In the genomic region with DNA sequence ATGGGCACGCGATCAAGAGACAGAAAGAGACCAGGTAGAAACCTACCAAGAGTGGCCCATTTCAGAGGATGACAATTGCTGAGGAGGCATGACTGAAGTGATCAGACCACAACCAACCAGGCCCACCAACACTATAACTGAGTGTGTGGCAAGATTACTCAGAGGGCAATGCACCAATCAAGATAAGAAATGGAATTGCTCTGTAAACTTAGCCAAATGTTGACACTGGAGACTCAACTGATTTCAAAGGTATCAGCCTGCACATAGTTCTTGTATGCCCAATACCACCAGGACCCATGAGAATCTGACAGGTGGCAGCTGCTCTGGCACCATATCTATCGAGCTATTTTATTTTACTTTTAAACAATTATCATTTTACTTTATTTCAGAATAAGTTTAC, we compare ENCODE assay signal across 20 cellular contexts.
"Had no signal": no experiment of that assay in that cellular context is flagged by ENCODE, and none has a peak within 500 bp of the region (broad histone marks: within the 10 kb centered on the region; RNA-seq: fewer than 3 reads in every experiment).

No MANE protein-coding gene starts in this region.

- H3K36me3 ChIP-seq: thyroid gland, WERI-Rb-1 had no signal

- H3K4me3 ChIP-seq: hepatocyte, lung, right atrium auricular region, thyroid gland had no signal

- H3K27ac ChIP-seq: foreskin keratinocyte, hepatocyte, right atrium auricular region, thyroid gland, WERI-Rb-1 had no signal

- H3K9me3 ChIP-seq: right atrium auricular region, thyroid gland had no signal

- H3K27me3 Mint-ChIP-seq: activated naive CD8-positive, alpha-beta T cell had no signal

- H3K27ac Mint-ChIP-seq: activated naive CD8-positive, alpha-beta T cell; mesothelial cell of epicardium; nephron progenitor cell had no signal

- H3K4me1 ChIP-seq: foreskin keratinocyte, thyroid gland had no signal

- ATAC-seq: foreskin keratinocyte, left cardiac atrium had no signal

- H3K27me3 ChIP-seq: foreskin keratinocyte, hepatocyte, right atrium auricular region, thyroid gland had no signal

- H3K9me3 Mint-ChIP-seq: mesothelial cell of epicardium, nephron progenitor cell had no signal

- DNase-seq: activated CD4-positive, alpha-beta T cell treated with anti-CD3 and anti-CD28 coated beads for 48 hours; activated CD8-positive, alpha-beta memory T cell treated with anti-CD3 and anti-CD28 coated beads, Interleukin-2, amount 50 U/mL, for 4 hours; activated gamma-delta T cell treated with Interleukin-2 at 50 U/mL for 16 hours; activated T-cell treated with anti-CD3 and anti-CD28 coated beads, Interleukin-2, amount 50 U/mL, for 48 hours; amygdala; foreskin keratinocyte; left cardiac atrium; nephron progenitor cell; nucleus accumbens; small intestine; stimulated activated CD4-positive, alpha-beta T cell treated with anti-CD3 and anti-CD28 coated beads, Interleukin-15, amount 100 ng/mL, for 24 hours; stimulated activated CD4-positive, alpha-beta T cell treated with anti-CD3 and anti-CD28 coated beads, Interleukin-2, amount 100 ng/mL, for 48 hours; thyroid gland; WERI-Rb-1 had no signal

- FAIRE-seq: islet of Langerhans, small intestine had no signal

- H3K4me3 Mint-ChIP-seq: activated naive CD8-positive, alpha-beta T cell; mesothelial cell of epicardium; nephron progenitor cell had no signal
